ENCODE assay signal across 23 cellular contexts in the genomic region with DNA sequence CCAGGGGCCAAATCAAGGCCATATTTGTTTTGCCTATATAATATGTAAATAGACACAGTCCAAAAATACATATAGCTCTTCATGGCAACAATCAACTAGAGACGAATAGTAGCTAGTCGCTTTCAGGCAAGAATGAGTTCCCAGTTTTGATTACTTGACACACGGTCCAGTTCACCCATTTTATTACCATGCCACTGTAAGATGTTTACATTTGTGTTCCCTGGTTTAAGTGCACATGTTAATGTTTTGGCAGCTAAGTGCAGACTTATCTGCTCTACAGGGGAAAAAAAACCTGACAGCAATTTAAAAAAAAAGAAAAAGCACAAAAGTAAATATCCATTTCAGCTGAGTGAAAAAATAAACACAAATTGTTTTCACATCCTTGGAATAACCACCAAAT.
DNase-seq lines count a peak whose midpoint lies in the region; ATAC-seq and FAIRE-seq lines count a peak whose summit lies in the region.
"Had no signal": no experiment of that assay in that cellular context is flagged by ENCODE, and none has a peak within 500 bp of the region (broad histone marks: within the 10 kb centered on the region; RNA-seq: fewer than 3 reads in every experiment).

No MANE protein-coding gene starts in this region.

- DNase-seq in DMS53 treated with DMSO at 0.1 percent for 48 hours (lab: John Stamatoyannopoulos, UW; ENCODE audit: unreplicated experiment) (peak; percentile 79), DMS79 treated with DMSO at 0.1 percent for 48 hours (lab: John Stamatoyannopoulos, UW) (peak; percentile 17), NCI-H345 (lab: John Stamatoyannopoulos, UW) (peak; percentile 67), SKM-1 (lab: John Stamatoyannopoulos, UW; ENCODE audit: unreplicated experiment) (no peak), CD1c-positive myeloid dendritic cell (ENCODE audit: extremely low spot score) (no peak), T-helper 9 cell (no peak)
- DNase-seq: Caco-2; CD4-positive, alpha-beta memory T cell; EL; GF-D8; MM.1S; NCI-H1048; NCI-H2029 treated with DMSO at 0.1 percent for 48 hours; NCI-H510A; NCI-H82; OCI-M1; SJCRH30; T-helper 1 cell had no signal

- no peaks in the 10 kb centered on the region for H3K27me3 Mint-ChIP-seq in stimulated activated memory B cell treated with anti-CD40 and anti-IgM and Interleukin-4, amounts not matched to agents 10 μg/mL and 1 μg/mL and 100 μg/mL, for 72 hours
- H3K27me3 Mint-ChIP-seq: CD4-positive, alpha-beta memory T cell had no signal

- H3K27ac Mint-ChIP-seq in stimulated activated memory B cell treated with anti-CD40 and anti-IgM and Interleukin-4, amounts not matched to agents 10 μg/mL and 1 μg/mL and 100 μg/mL, for 72 hours: no peak overlapping the region
- H3K27ac Mint-ChIP-seq: CD4-positive, alpha-beta memory T cell had no signal

- peaks cover 10% of the 10 kb centered on the region for H3K4me1 Mint-ChIP-seq in stimulated activated memory B cell treated with anti-CD40 and anti-IgM and Interleukin-4, amounts not matched to agents 10 μg/mL and 1 μg/mL and 100 μg/mL, for 72 hours

- ATAC-seq in stimulated activated memory B cell treated with anti-CD40 and anti-IgM and Interleukin-4, amounts not matched to agents 10 μg/mL and 1 μg/mL and 100 μg/mL, for 72 hours: no peak
- ATAC-seq: HepG2, K562 had no signal

- peaks cover 6% of the 10 kb centered on the region for H3K9me3 Mint-ChIP-seq in stimulated activated memory B cell treated with anti-CD40 and anti-IgM and Interleukin-4, amounts not matched to agents 10 μg/mL and 1 μg/mL and 100 μg/mL, for 72 hours

- FAIRE-seq in islet of Langerhans (lab: Jason Lieb, UNC): peak; percentile 98
- FAIRE-seq: GM19239, HepG2 had no signal

- H3K36me3 Mint-ChIP-seq in stimulated activated memory B cell treated with anti-CD40 and anti-IgM and Interleukin-4, amounts not matched to agents 10 μg/mL and 1 μg/mL and 100 μg/mL, for 72 hours: peaks cover 51% of the 10 kb centered on the region

- no peak overlapping the region for H3K4me3 Mint-ChIP-seq in stimulated activated memory B cell treated with anti-CD40 and anti-IgM and Interleukin-4, amounts not matched to agents 10 μg/mL and 1 μg/mL and 100 μg/mL, for 72 hours
- H3K4me3 Mint-ChIP-seq: CD4-positive, alpha-beta memory T cell had no signal

Comparison
In these comparisons a context has a peak if more than half of its experiments do, and no peak if none do; other contexts are left out.
1. DNase-seq: peak in DMS53 treated with DMSO at 0.1 percent for 48 hours (single experiment), DMS79 treated with DMSO at 0.1 percent for 48 hours (single experiment) and NCI-H345 (single experiment); none in SKM-1 (single experiment), CD1c-positive myeloid dendritic cell (single experiment) and T-helper 9 cell (single experiment).